Comparison of ENCODE assay signal across 1 cellular context in the genomic region with DNA sequence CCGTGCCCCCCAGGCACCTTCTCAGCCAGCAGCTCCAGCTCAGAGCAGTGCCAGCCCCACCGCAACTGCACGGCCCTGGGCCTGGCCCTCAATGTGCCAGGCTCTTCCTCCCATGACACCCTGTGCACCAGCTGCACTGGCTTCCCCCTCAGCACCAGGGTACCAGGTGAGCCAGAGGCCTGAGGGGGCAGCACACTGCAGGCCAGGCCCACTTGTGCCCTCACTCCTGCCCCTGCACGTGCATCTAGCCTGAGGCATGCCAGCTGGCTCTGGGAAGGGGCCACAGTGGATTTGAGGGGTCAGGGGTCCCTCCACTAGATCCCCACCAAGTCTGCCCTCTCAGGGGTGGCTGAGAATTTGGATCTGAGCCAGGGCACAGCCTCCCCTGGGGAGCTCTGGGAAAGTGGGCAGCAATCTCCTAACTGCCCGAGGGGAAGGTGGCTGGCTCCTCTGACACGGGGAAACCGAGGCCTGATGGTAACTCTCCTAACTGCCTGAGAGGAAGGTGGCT.
A peak's percentile ranks its signal among the peaks of the same experiment; 100 is the strongest.
TF ChIP-seq lines count a peak whose summit lies in the region.

No MANE protein-coding gene starts in this region.

TF ChIP-seq in HepG2, 621 proteins besides CTCF, POLR2A, EP300 and RAD21 (continued from another document and continues in another):
- TF ChIP-seq, protein P1, sequence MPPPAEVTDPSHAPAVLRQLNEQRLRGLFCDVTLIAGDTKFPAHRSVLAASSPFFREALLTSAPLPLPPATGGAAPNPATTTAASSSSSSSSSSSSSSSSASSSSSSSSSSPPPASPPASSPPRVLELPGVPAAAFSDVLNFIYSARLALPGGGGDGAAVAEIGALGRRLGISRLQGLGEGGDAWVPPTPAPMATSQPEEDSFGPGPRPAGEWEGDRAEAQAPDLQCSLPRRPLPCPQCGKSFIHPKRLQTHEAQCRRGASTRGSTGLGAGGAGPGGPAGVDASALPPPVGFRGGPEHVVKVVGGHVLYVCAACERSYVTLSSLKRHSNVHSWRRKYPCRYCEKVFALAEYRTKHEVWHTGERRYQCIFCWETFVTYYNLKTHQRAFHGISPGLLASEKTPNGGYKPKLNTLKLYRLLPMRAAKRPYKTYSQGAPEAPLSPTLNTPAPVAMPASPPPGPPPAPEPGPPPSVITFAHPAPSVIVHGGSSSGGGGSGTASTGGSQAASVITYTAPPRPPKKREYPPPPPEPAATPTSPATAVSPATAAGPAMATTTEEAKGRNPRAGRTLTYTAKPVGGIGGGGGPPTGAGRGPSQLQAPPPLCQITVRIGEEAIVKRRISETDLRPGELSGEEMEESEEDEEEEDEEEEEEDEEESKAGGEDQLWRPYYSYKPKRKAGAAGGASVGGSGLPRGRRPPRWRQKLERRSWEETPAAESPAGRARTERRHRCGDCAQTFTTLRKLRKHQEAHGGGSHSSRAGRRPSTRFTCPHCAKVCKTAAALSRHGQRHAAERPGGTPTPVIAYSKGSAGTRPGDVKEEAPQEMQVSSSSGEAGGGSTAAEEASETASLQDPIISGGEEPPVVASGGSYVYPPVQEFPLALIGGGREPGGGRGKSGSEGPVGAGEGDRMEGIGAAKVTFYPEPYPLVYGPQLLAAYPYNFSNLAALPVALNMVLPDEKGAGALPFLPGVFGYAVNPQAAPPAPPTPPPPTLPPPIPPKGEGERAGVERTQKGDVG (CRISPR knock-in tag; IDR thresholded peaks at IDR 0.05; ENCODE audit: borderline replicate concordance) = no peak
- TF ChIP-seq SOX5 (CRISPR knock-in tag; IDR thresholded peaks at IDR 0.05; ENCODE audit: borderline replicate concordance) (no peak), TSC22D2 (CRISPR knock-in tag; IDR thresholded peaks at IDR 0.05; ENCODE audit: borderline replicate concordance) (no peak), ZNF468 (CRISPR knock-in tag; IDR thresholded peaks at IDR 0.05) (no peak), ZNF800 (CRISPR knock-in tag; IDR thresholded peaks at IDR 0.05) (no peak), CBX2 (IDR thresholded peaks at IDR 0.05; ENCODE audit: low read depth, low read length) (no peak), CBX2 (CRISPR knock-in tag; IDR thresholded peaks at IDR 0.05; ENCODE audit: low read depth) (no peak), GRHL1 (CRISPR knock-in tag; conservative IDR thresholded peaks at IDR 0.05) (no peak), LBX2 (CRISPR knock-in tag; IDR thresholded peaks at IDR 0.05; ENCODE audit: borderline replicate concordance) (0 out of 2 replicates have a peak, but pooled peaks have one; percentile 49), NAIF1 (CRISPR knock-in tag; IDR thresholded peaks at IDR 0.05; ENCODE audit: borderline replicate concordance) (no peak), ZNF558 (CRISPR knock-in tag; IDR thresholded peaks at IDR 0.05; ENCODE audit: borderline replicate concordance) (no peak), ZBTB26 (CRISPR knock-in tag; IDR thresholded peaks at IDR 0.05; ENCODE audit: borderline replicate concordance) (no peak), PLRG1 (conservative IDR thresholded peaks at IDR 0.05) (no peak), TRAFD1 (CRISPR knock-in tag; IDR thresholded peaks at IDR 0.05; ENCODE audit: borderline replicate concordance) (no peak), CENPX (CRISPR knock-in tag; IDR thresholded peaks at IDR 0.05) (no peak), ZNF431 (CRISPR knock-in tag; IDR thresholded peaks at IDR 0.05; ENCODE audit: borderline replicate concordance, low read depth) (no peak), HMGA1 (CRISPR knock-in tag; conservative IDR thresholded peaks at IDR 0.05) (no peak), ARID2 (CRISPR knock-in tag; IDR thresholded peaks at IDR 0.05; ENCODE audit: borderline replicate concordance) (no peak), POLR2AphosphoS5 (IDR thresholded peaks at IDR 0.05; ENCODE audit: low read depth, low read length) (no peak; the same call in 1 of the 2 replicates), NBN (conservative IDR thresholded peaks at IDR 0.05) (no peak), ZNF33A (CRISPR knock-in tag; IDR thresholded peaks at IDR 0.05; ENCODE audit: borderline replicate concordance) (no peak), HOXA7 (CRISPR knock-in tag; IDR thresholded peaks at IDR 0.05) (no peak), GZF1 (CRISPR knock-in tag; IDR thresholded peaks at IDR 0.05) (no peak; the same call in 1 of the 2 replicates), ZNF563 (CRISPR knock-in tag; IDR thresholded peaks at IDR 0.05) (0 out of 2 replicates have a peak, but pooled peaks have one; percentile 8), FOXA1 (IDR thresholded peaks at IDR 0.05) (no peak), FOXA1 (CRISPR knock-in tag; IDR thresholded peaks at IDR 0.05) (peak; percentile 22; the same call in 1 of the 2 replicates), SATB2 (CRISPR knock-in tag; IDR thresholded peaks at IDR 0.05) (no peak), ZNF670 (CRISPR knock-in tag; IDR thresholded peaks at IDR 0.05; ENCODE audit: borderline replicate concordance) (no peak), ZBTB7A (CRISPR knock-in tag; IDR thresholded peaks at IDR 0.05) (no peak), ZSCAN22 (CRISPR knock-in tag; IDR thresholded peaks at IDR 0.05) (no peak), PBX2 (CRISPR knock-in tag; IDR thresholded peaks at IDR 0.05) (no peak), KDM1A (CRISPR knock-in tag; IDR thresholded peaks at IDR 0.05) (no peak)
- TF ChIP-seq, protein P2, sequence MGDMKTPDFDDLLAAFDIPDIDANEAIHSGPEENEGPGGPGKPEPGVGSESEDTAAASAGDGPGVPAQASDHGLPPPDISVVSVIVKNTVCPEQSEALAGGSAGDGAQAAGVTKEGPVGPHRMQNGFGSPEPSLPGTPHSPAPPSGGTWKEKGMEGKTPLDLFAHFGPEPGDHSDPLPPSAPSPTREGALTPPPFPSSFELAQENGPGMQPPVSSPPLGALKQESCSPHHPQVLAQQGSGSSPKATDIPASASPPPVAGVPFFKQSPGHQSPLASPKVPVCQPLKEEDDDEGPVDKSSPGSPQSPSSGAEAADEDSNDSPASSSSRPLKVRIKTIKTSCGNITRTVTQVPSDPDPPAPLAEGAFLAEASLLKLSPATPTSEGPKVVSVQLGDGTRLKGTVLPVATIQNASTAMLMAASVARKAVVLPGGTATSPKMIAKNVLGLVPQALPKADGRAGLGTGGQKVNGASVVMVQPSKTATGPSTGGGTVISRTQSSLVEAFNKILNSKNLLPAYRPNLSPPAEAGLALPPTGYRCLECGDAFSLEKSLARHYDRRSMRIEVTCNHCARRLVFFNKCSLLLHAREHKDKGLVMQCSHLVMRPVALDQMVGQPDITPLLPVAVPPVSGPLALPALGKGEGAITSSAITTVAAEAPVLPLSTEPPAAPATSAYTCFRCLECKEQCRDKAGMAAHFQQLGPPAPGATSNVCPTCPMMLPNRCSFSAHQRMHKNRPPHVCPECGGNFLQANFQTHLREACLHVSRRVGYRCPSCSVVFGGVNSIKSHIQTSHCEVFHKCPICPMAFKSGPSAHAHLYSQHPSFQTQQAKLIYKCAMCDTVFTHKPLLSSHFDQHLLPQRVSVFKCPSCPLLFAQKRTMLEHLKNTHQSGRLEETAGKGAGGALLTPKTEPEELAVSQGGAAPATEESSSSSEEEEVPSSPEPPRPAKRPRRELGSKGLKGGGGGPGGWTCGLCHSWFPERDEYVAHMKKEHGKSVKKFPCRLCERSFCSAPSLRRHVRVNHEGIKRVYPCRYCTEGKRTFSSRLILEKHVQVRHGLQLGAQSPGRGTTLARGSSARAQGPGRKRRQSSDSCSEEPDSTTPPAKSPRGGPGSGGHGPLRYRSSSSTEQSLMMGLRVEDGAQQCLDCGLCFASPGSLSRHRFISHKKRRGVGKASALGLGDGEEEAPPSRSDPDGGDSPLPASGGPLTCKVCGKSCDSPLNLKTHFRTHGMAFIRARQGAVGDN (CRISPR knock-in tag; IDR thresholded peaks at IDR 0.05) = peak; percentile 52
- TF ChIP-seq, protein P3, sequence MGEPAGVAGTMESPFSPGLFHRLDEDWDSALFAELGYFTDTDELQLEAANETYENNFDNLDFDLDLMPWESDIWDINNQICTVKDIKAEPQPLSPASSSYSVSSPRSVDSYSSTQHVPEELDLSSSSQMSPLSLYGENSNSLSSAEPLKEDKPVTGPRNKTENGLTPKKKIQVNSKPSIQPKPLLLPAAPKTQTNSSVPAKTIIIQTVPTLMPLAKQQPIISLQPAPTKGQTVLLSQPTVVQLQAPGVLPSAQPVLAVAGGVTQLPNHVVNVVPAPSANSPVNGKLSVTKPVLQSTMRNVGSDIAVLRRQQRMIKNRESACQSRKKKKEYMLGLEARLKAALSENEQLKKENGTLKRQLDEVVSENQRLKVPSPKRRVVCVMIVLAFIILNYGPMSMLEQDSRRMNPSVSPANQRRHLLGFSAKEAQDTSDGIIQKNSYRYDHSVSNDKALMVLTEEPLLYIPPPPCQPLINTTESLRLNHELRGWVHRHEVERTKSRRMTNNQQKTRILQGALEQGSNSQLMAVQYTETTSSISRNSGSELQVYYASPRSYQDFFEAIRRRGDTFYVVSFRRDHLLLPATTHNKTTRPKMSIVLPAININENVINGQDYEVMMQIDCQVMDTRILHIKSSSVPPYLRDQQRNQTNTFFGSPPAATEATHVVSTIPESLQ (CRISPR knock-in tag; conservative IDR thresholded peaks at IDR 0.05) = no peak
- TF ChIP-seq, protein P4, sequence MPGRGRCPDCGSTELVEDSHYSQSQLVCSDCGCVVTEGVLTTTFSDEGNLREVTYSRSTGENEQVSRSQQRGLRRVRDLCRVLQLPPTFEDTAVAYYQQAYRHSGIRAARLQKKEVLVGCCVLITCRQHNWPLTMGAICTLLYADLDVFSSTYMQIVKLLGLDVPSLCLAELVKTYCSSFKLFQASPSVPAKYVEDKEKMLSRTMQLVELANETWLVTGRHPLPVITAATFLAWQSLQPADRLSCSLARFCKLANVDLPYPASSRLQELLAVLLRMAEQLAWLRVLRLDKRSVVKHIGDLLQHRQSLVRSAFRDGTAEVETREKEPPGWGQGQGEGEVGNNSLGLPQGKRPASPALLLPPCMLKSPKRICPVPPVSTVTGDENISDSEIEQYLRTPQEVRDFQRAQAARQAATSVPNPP (CRISPR knock-in tag; IDR thresholded peaks at IDR 0.05) = no peak
